ENCODE assay signal across 1 cellular context in the genomic region with DNA sequence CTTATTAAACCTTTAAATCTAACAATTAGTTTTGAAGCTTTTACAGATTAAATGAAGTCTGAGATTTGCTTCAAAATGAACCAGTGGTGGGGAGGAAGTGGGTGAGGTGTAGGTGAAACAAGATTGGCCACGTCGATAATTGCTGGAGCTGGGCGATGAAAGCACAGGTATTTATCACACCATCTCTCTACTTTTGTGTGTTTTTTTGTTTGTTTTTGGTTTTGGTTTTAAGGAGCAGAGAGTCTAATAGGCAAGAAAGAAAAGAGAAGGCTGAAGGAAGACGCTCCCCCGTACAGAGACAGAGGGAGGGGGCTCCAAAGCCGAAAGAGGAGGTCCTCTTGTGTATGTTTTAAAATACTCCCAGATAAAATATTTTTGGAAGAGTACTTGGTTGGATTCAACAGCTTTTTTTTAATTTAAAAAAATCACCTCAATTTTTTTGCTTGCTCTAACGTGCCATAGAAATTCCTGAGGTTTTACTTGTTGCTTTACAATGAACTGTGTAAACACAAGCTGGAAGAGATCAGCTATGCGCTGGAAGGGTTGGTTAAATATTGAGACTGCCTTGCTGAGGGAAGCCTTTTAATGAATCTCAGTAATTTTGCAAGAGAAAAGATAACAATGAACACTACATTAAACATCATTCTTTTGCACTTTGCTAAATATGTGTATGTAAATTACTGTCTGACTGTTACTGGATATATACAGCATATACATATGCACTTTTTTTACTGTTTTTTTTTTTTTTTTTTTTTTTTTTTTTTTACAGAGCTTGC.
TF ChIP-seq lines count a peak whose summit lies in the region.

No MANE protein-coding gene starts in this region.

TF ChIP-seq in HepG2, 621 proteins besides CTCF, POLR2A, EP300 and RAD21 (continued from another document and continues in another):
- TF ChIP-seq, protein P1, sequence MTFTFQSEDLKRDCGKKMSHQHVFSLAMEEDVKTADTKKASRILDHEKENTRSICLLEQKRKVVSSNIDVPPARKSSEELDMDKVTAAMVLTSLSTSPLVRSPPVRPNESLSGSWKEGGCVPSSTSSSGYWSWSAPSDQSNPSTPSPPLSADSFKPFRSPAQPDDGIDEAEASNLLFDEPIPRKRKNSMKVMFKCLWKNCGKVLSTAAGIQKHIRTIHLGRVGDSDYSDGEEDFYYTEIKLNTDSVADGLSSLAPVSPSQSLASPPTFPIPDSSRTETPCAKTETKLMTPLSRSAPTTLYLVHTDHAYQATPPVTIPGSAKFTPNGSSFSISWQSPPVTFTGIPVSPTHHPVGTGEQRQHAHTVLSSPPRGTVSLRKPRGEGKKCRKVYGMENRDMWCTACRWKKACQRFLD (CRISPR knock-in tag; IDR thresholded peaks at IDR 0.05; ENCODE audit: borderline replicate concordance) = no peak
- TF ChIP-seq, protein P2, sequence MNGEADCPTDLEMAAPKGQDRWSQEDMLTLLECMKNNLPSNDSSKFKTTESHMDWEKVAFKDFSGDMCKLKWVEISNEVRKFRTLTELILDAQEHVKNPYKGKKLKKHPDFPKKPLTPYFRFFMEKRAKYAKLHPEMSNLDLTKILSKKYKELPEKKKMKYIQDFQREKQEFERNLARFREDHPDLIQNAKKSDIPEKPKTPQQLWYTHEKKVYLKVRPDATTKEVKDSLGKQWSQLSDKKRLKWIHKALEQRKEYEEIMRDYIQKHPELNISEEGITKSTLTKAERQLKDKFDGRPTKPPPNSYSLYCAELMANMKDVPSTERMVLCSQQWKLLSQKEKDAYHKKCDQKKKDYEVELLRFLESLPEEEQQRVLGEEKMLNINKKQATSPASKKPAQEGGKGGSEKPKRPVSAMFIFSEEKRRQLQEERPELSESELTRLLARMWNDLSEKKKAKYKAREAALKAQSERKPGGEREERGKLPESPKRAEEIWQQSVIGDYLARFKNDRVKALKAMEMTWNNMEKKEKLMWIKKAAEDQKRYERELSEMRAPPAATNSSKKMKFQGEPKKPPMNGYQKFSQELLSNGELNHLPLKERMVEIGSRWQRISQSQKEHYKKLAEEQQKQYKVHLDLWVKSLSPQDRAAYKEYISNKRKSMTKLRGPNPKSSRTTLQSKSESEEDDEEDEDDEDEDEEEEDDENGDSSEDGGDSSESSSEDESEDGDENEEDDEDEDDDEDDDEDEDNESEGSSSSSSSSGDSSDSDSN (CRISPR knock-in tag; IDR thresholded peaks at IDR 0.05) = no peak
- TF ChIP-seq GLI4 (CRISPR knock-in tag; IDR thresholded peaks at IDR 0.05; ENCODE audit: borderline replicate concordance) = no peak
- TF ChIP-seq NR3C1 (CRISPR knock-in tag; IDR thresholded peaks at IDR 0.05) = no peak
- no peak for TF ChIP-seq DR1 (CRISPR knock-in tag; IDR thresholded peaks at IDR 0.05)
- TF ChIP-seq ZNF3 (CRISPR knock-in tag; IDR thresholded peaks at IDR 0.05) = no peak
- no peak for TF ChIP-seq SRSF4 (IDR thresholded peaks at IDR 0.05; ENCODE audit: low read depth, low read length, poor library complexity, severe bottlenecking)
- TF ChIP-seq, protein P3, sequence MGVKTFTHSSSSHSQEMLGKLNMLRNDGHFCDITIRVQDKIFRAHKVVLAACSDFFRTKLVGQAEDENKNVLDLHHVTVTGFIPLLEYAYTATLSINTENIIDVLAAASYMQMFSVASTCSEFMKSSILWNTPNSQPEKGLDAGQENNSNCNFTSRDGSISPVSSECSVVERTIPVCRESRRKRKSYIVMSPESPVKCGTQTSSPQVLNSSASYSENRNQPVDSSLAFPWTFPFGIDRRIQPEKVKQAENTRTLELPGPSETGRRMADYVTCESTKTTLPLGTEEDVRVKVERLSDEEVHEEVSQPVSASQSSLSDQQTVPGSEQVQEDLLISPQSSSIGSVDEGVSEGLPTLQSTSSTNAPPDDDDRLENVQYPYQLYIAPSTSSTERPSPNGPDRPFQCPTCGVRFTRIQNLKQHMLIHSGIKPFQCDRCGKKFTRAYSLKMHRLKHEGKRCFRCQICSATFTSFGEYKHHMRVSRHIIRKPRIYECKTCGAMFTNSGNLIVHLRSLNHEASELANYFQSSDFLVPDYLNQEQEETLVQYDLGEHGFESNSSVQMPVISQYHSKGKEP (CRISPR knock-in tag; IDR thresholded peaks at IDR 0.05) = no peak
- TF ChIP-seq JUN (CRISPR knock-in tag; IDR thresholded peaks at IDR 0.05) = no peak
- TF ChIP-seq ZNF121 (CRISPR knock-in tag; IDR thresholded peaks at IDR 0.05) = no peak
- TF ChIP-seq, protein P4, sequence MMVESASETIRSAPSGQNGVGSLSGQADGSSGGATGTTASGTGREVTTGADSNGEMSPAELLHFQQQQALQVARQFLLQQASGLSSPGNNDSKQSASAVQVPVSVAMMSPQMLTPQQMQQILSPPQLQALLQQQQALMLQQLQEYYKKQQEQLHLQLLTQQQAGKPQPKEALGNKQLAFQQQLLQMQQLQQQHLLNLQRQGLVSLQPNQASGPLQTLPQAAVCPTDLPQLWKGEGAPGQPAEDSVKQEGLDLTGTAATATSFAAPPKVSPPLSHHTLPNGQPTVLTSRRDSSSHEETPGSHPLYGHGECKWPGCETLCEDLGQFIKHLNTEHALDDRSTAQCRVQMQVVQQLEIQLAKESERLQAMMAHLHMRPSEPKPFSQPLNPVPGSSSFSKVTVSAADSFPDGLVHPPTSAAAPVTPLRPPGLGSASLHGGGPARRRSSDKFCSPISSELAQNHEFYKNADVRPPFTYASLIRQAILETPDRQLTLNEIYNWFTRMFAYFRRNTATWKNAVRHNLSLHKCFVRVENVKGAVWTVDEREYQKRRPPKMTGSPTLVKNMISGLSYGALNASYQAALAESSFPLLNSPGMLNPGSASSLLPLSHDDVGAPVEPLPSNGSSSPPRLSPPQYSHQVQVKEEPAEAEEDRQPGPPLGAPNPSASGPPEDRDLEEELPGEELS (CRISPR knock-in tag; IDR thresholded peaks at IDR 0.05) = peak; percentile 70
- TF ChIP-seq ZNF343 (CRISPR knock-in tag; IDR thresholded peaks at IDR 0.05) = no peak
- no peak for TF ChIP-seq ZNF672 (CRISPR knock-in tag; IDR thresholded peaks at IDR 0.05)
- no peak for TF ChIP-seq MAFG (CRISPR knock-in tag; IDR thresholded peaks at IDR 0.05)
- peak; percentile 45 for TF ChIP-seq RARA (CRISPR knock-in tag; IDR thresholded peaks at IDR 0.05)
- TF ChIP-seq, protein P5, sequence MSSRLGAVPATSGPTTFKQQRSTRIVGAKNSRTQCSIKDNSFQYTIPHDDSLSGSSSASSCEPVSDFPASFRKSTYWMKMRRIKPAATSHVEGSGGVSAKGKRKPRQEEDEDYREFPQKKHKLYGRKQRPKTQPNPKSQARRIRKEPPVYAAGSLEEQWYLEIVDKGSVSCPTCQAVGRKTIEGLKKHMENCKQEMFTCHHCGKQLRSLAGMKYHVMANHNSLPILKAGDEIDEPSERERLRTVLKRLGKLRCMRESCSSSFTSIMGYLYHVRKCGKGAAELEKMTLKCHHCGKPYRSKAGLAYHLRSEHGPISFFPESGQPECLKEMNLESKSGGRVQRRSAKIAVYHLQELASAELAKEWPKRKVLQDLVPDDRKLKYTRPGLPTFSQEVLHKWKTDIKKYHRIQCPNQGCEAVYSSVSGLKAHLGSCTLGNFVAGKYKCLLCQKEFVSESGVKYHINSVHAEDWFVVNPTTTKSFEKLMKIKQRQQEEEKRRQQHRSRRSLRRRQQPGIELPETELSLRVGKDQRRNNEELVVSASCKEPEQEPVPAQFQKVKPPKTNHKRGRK (CRISPR knock-in tag; IDR thresholded peaks at IDR 0.05) = no peak
- TF ChIP-seq, protein P6, sequence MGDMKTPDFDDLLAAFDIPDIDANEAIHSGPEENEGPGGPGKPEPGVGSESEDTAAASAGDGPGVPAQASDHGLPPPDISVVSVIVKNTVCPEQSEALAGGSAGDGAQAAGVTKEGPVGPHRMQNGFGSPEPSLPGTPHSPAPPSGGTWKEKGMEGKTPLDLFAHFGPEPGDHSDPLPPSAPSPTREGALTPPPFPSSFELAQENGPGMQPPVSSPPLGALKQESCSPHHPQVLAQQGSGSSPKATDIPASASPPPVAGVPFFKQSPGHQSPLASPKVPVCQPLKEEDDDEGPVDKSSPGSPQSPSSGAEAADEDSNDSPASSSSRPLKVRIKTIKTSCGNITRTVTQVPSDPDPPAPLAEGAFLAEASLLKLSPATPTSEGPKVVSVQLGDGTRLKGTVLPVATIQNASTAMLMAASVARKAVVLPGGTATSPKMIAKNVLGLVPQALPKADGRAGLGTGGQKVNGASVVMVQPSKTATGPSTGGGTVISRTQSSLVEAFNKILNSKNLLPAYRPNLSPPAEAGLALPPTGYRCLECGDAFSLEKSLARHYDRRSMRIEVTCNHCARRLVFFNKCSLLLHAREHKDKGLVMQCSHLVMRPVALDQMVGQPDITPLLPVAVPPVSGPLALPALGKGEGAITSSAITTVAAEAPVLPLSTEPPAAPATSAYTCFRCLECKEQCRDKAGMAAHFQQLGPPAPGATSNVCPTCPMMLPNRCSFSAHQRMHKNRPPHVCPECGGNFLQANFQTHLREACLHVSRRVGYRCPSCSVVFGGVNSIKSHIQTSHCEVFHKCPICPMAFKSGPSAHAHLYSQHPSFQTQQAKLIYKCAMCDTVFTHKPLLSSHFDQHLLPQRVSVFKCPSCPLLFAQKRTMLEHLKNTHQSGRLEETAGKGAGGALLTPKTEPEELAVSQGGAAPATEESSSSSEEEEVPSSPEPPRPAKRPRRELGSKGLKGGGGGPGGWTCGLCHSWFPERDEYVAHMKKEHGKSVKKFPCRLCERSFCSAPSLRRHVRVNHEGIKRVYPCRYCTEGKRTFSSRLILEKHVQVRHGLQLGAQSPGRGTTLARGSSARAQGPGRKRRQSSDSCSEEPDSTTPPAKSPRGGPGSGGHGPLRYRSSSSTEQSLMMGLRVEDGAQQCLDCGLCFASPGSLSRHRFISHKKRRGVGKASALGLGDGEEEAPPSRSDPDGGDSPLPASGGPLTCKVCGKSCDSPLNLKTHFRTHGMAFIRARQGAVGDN (CRISPR knock-in tag; IDR thresholded peaks at IDR 0.05) = no peak
- TF ChIP-seq, protein P7, sequence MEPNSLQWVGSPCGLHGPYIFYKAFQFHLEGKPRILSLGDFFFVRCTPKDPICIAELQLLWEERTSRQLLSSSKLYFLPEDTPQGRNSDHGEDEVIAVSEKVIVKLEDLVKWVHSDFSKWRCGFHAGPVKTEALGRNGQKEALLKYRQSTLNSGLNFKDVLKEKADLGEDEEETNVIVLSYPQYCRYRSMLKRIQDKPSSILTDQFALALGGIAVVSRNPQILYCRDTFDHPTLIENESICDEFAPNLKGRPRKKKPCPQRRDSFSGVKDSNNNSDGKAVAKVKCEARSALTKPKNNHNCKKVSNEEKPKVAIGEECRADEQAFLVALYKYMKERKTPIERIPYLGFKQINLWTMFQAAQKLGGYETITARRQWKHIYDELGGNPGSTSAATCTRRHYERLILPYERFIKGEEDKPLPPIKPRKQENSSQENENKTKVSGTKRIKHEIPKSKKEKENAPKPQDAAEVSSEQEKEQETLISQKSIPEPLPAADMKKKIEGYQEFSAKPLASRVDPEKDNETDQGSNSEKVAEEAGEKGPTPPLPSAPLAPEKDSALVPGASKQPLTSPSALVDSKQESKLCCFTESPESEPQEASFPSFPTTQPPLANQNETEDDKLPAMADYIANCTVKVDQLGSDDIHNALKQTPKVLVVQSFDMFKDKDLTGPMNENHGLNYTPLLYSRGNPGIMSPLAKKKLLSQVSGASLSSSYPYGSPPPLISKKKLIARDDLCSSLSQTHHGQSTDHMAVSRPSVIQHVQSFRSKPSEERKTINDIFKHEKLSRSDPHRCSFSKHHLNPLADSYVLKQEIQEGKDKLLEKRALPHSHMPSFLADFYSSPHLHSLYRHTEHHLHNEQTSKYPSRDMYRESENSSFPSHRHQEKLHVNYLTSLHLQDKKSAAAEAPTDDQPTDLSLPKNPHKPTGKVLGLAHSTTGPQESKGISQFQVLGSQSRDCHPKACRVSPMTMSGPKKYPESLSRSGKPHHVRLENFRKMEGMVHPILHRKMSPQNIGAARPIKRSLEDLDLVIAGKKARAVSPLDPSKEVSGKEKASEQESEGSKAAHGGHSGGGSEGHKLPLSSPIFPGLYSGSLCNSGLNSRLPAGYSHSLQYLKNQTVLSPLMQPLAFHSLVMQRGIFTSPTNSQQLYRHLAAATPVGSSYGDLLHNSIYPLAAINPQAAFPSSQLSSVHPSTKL (CRISPR knock-in tag; IDR thresholded peaks at IDR 0.05) = peak; percentile 83
- no peak for TF ChIP-seq KMT2A (CRISPR knock-in tag; IDR thresholded peaks at IDR 0.05)
- TF ChIP-seq KLF16 (CRISPR knock-in tag; IDR thresholded peaks at IDR 0.05) = no peak
- TF ChIP-seq SUZ12 (IDR thresholded peaks at IDR 0.05; ENCODE audit: low read depth, low read length) = no peak
- TF ChIP-seq CEBPG (CRISPR knock-in tag; IDR thresholded peaks at IDR 0.05) = peak; percentile 31; the same call in 1 of the 2 replicates
- no peak for TF ChIP-seq ZFX (CRISPR knock-in tag; IDR thresholded peaks at IDR 0.05; ENCODE audit: low read depth)
- TF ChIP-seq HOXD1 (CRISPR knock-in tag; IDR thresholded peaks at IDR 0.05) = no peak
- no peak for TF ChIP-seq LCORL (IDR thresholded peaks at IDR 0.05)
- peak; percentile 65; the same call in 1 of the 2 replicates for TF ChIP-seq LCORL (CRISPR knock-in tag; IDR thresholded peaks at IDR 0.05)
- TF ChIP-seq ZC3H13 (CRISPR knock-in tag; IDR thresholded peaks at IDR 0.05) = no peak
- peak; percentile 80 for TF ChIP-seq TEAD3 (CRISPR knock-in tag; optimal IDR thresholded peaks at IDR 0.05; ENCODE audit: borderline replicate concordance)
- no peak for TF ChIP-seq HDAC2 (CRISPR knock-in tag; IDR thresholded peaks at IDR 0.05)
- TF ChIP-seq ZNF441 (CRISPR knock-in tag; IDR thresholded peaks at IDR 0.05; ENCODE audit: borderline replicate concordance) = no peak
- TF ChIP-seq, protein P8, sequence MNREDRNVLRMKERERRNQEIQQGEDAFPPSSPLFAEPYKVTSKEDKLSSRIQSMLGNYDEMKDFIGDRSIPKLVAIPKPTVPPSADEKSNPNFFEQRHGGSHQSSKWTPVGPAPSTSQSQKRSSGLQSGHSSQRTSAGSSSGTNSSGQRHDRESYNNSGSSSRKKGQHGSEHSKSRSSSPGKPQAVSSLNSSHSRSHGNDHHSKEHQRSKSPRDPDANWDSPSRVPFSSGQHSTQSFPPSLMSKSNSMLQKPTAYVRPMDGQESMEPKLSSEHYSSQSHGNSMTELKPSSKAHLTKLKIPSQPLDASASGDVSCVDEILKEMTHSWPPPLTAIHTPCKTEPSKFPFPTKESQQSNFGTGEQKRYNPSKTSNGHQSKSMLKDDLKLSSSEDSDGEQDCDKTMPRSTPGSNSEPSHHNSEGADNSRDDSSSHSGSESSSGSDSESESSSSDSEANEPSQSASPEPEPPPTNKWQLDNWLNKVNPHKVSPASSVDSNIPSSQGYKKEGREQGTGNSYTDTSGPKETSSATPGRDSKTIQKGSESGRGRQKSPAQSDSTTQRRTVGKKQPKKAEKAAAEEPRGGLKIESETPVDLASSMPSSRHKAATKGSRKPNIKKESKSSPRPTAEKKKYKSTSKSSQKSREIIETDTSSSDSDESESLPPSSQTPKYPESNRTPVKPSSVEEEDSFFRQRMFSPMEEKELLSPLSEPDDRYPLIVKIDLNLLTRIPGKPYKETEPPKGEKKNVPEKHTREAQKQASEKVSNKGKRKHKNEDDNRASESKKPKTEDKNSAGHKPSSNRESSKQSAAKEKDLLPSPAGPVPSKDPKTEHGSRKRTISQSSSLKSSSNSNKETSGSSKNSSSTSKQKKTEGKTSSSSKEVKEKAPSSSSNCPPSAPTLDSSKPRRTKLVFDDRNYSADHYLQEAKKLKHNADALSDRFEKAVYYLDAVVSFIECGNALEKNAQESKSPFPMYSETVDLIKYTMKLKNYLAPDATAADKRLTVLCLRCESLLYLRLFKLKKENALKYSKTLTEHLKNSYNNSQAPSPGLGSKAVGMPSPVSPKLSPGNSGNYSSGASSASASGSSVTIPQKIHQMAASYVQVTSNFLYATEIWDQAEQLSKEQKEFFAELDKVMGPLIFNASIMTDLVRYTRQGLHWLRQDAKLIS (CRISPR knock-in tag; IDR thresholded peaks at IDR 0.05) = no peak
- no peak for TF ChIP-seq ZNF652 (CRISPR knock-in tag; IDR thresholded peaks at IDR 0.05; ENCODE audit: borderline replicate concordance, low read depth)
- TF ChIP-seq, protein P9, sequence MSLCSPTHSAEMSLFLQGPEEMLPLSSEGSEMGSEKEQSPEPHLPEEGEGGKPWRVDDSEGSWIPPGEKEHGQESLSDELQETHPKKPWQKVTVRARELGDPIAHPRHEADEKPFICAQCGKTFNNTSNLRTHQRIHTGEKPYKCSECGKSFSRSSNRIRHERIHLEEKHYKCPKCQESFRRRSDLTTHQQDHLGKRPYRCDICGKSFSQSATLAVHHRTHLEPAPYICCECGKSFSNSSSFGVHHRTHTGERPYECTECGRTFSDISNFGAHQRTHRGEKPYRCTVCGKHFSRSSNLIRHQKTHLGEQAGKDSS (CRISPR knock-in tag; IDR thresholded peaks at IDR 0.05; ENCODE audit: borderline replicate concordance, low read depth) = no peak
